Comparison of ENCODE assay signal across 8 cellular contexts in genomic region chr7:148264933-148265557, GRCh38.
DNase-seq lines count a peak whose midpoint lies in the region; ATAC-seq, FAIRE-seq and TF ChIP-seq lines count a peak whose summit lies in the region.

No MANE protein-coding gene starts in this region.

- BruUV-seq in OCI-LY7 (replicated peaks; lab: Mats Ljungman, UMichigan), result no TSS peak

- no peaks in the 10 kb centered on the region for H3K9me2 ChIP-seq in OCI-LY7 (ENCODE audit: insufficient read depth, low read length)

- H3K9me3 ChIP-seq in OCI-LY7 (ENCODE audit: low read length) (no peaks in the 10 kb centered on the region), esophagus squamous epithelium (no peaks in the 10 kb centered on the region)

- H3K4me2 ChIP-seq in OCI-LY7 (ENCODE audit: low read length), result no peak overlapping the region

- POLR2A ChIA-PET in OCI-LY7 (lab: Charles Lee) (interaction anchor here (0.6 kb wide), 2 partner anchors 39 to 151 kb away, joined by 3 read pairs; no protein-coding TSS in a partner anchor), T-cell (lab: Charles Lee) (no interaction called here)

- CTCF ChIA-PET in OCI-LY7 (lab: Charles Lee; ENCODE audit: unreplicated experiment) (interaction anchor here (0.8 to 1.3 kb wide), 2 partner anchors 12 to 20 kb away, joined by 3 to 4 read pairs; no protein-coding TSS in a partner anchor), T-cell (lab: Charles Lee) (interaction anchor here in 1 of 2 donors (0.5 to 1.0 kb wide), 5 partner anchors 19 to 698 kb away, joined by 4 to 7 read pairs (median 5); no protein-coding TSS in a partner anchor)

- no peaks in the 10 kb centered on the region for H3K79me2 ChIP-seq in OCI-LY7 (ENCODE audit: insufficient read depth, low read depth, low read length)

- H3K27me3 Mint-ChIP-seq in T-cell, result peaks cover 12 to 19% of the 10 kb centered on the region in 2 donors

- H3K4me3 ChIP-seq in AG09309 (ENCODE audit: control insufficient read depth, low read depth, low read length) (no peak overlapping the region), OCI-LY7 (ENCODE audit: low read depth, low read length, poor library complexity, severe bottlenecking) (no peak overlapping the region), esophagus squamous epithelium (no peak overlapping the region), retinal pigment epithelial cell (ENCODE audit: low read length) (no peak overlapping the region)

- peaks cover 9 to 14% (median 13%) of the 10 kb centered on the region in 3 donors for H3K4me1 Mint-ChIP-seq in T-cell

- no peaks in the 10 kb centered on the region for H3K36me3 Mint-ChIP-seq in T-cell

- no peaks in the 10 kb centered on the region for H3K9me3 Mint-ChIP-seq in T-cell

- WGBS in esophagus squamous epithelium, 2 donors, result 46 to 50% methylated on average over 7 of the region's 7 CpGs

- no peak for ATAC-seq in HG02623 (IDR thresholded peaks at IDR 0.05; ENCODE audit: unreplicated experiment)
- no peak for ATAC-seq in T-cell (replicated peaks in 1 of 4)

- H4K20me1 ChIP-seq in OCI-LY7 (ENCODE audit: insufficient read depth, low read length), result no peaks in the 10 kb centered on the region

- H3K4me1 ChIP-seq in OCI-LY7 (ENCODE audit: insufficient read depth, low read length, poor library complexity, severe bottlenecking) (no peaks in the 10 kb centered on the region), esophagus squamous epithelium (peaks cover 0 to 8% (median 0%) of the 10 kb centered on the region in 3 donors)

- peak; percentile 62 for TF ChIP-seq CTCF in AG09309 (IDR thresholded peaks at IDR 0.05; ENCODE audit: control insufficient read depth, insufficient read depth, low read depth, low read length, missing control alignments)
- TF ChIP-seq CTCF in OCI-LY7 (conservative IDR thresholded peaks at IDR 0.05; ENCODE audit: low read length), result peak; percentile 82
- peak; percentile 33 to 74 (median 52) for TF ChIP-seq CTCF in esophagus squamous epithelium (IDR thresholded peaks at IDR 0.05)
- TF ChIP-seq CTCF in retinal pigment epithelial cell (conservative IDR thresholded peaks at IDR 0.05; ENCODE audit: low read depth, low read length), result peak; percentile 76

- H3K27ac ChIP-seq in OCI-LY7 (ENCODE audit: low read depth, low read length, poor library complexity, severe bottlenecking) (no peak overlapping the region), esophagus squamous epithelium (no peak overlapping the region)

- DNase-seq in AG09309 (ENCODE audit: low read depth), result no peak
- no peak for DNase-seq in GM12891 (ENCODE audit: insufficient read length, low spot score)
- peak; percentile 68 for DNase-seq in HT-29 (ENCODE audit: low spot score)
- DNase-seq in OCI-LY7 (ENCODE audit: low spot score), result peak; percentile 56
- no peak for DNase-seq in esophagus squamous epithelium (lab: John Stamatoyannopoulos, UW)
- peak; percentile 8 for DNase-seq in retinal pigment epithelial cell (ENCODE audit: low read depth)
- no peak for DNase-seq in T-cell

- peaks cover 0 to 14% (median 0%) of the 10 kb centered on the region in 4 donors for H3K27me3 ChIP-seq in esophagus squamous epithelium

- H2AFZ ChIP-seq in OCI-LY7 (ENCODE audit: low read length), result no peak overlapping the region

- TF ChIP-seq POLR2A in GM12891 (IDR thresholded peaks at IDR 0.05; ENCODE audit: low read depth, low read length), result no peak
- no peak for TF ChIP-seq POLR2A in esophagus squamous epithelium (IDR thresholded peaks at IDR 0.05)

- no peak overlapping the region for H3K4me3 Mint-ChIP-seq in T-cell

- H3K36me3 ChIP-seq in OCI-LY7 (ENCODE audit: insufficient read depth, low read length) (no peaks in the 10 kb centered on the region), esophagus squamous epithelium (no peaks in the 10 kb centered on the region)

- intact Hi-C loops in OCI-LY7 (cut with micrococcal nuclease; ENCODE audit: unreplicated experiment) (loop anchor here (1.0 to 5.0 kb wide), 4 partner anchors 222 to 702 kb away; no protein-coding TSS in a partner anchor), esophagus squamous epithelium (cut with DNase I) (loop anchor here (10.0 kb wide), 1 partner anchor 220 kb away; no protein-coding TSS in a partner anchor)

- H3K27ac Mint-ChIP-seq in T-cell, result no peak overlapping the region

- peak; percentile 26 for FAIRE-seq in GM12891 (lab: Jason Lieb, UNC)

TF ChIP-seq in GM12891, 5 proteins besides CTCF, POLR2A, EP300 and RAD21:
- TF ChIP-seq POLR2AphosphoS5 (IDR thresholded peaks at IDR 0.05; ENCODE audit: low read depth, low read length) (no peak), POU2F2 (IDR thresholded peaks at IDR 0.05; ENCODE audit: low read depth, low read length) (no peak), TAF1 (IDR thresholded peaks at IDR 0.05; ENCODE audit: low read depth, low read length) (no peak), SPI1 (IDR thresholded peaks at IDR 0.05; ENCODE audit: low read depth, low read length) (no peak), PAX5 (IDR thresholded peaks at IDR 0.05; ENCODE audit: insufficient read depth, low read length, severe bottlenecking) (no peak)

Comparison
In these comparisons a context has a peak if more than half of its experiments do, and no peak if none do; other contexts are left out.
1. DNase-seq: peak in HT-29 (single experiment), OCI-LY7 (single experiment) and retinal pigment epithelial cell (single experiment); none in AG09309 (single experiment), GM12891 (single experiment), esophagus squamous epithelium (single experiment) and T-cell (0 of 34).
2. Peak in every context shown above with its lines, with median percentiles within 50 percentile points of each other: CTCF ChIP-seq.